In the genomic region with DNA sequence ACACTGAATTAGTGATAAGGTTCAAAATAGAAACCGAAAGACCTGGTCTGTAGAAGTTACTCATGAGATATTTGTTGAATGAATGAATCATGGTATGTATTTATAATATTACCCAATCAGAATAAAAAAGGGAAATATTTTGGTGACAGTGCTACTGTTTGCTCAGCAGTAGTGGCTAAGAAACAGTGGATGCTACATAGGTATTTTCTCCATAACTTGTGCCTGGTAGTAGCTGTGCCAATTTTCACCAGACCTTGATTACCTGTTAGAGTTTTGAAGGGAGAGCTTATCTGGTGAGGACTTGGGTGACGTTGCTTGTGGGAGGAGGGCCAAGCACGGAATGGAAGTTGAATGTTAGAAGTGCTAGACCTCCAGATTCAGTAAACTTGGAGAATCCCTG, we compare ENCODE assay signal across 16 cellular contexts. TPM values are rescaled to one million over a fixed set of nuclear protein-coding genes. Genes with fewer than 3 reads are reported as not detected.
A peak's percentile ranks its signal among the peaks of the same experiment; 100 is the strongest.
DNase-seq lines count a peak whose midpoint lies in the region; ATAC-seq and TF ChIP-seq lines count a peak whose summit lies in the region.
"Had no signal": no experiment of that assay in that cellular context is flagged by ENCODE, and none has a peak within 500 bp of the region (broad histone marks: within the 10 kb centered on the region; RNA-seq: fewer than 3 reads in every experiment).

No MANE protein-coding gene starts in this region.

- intact Hi-C loops in right cardiac atrium (cut with DNase I), result no loop called here
- intact Hi-C loops in left lung (cut with DNase I), result no loop called here

- H3K9me3 ChIP-seq in right atrium auricular region (no peaks in the 10 kb centered on the region), right cardiac atrium (ENCODE audit: control insufficient read depth, low read length) (no peaks in the 10 kb centered on the region), adipocyte (ENCODE audit: control insufficient read depth, low read length) (no peaks in the 10 kb centered on the region), left lung (no peaks in the 10 kb centered on the region), hepatocyte (ENCODE audit: low read depth) (no peaks in the 10 kb centered on the region)
- H3K9me3 ChIP-seq: colonic mucosa, prostate gland, testis had no signal

- TF ChIP-seq CTCF in right atrium auricular region (IDR thresholded peaks at IDR 0.05) (no peak), left lung (IDR thresholded peaks at IDR 0.05) (no peak), hepatocyte (IDR thresholded peaks at IDR 0.05; ENCODE audit: poor library complexity) (no peak)

- peaks cover 17% of the 10 kb centered on the region for H4K20me1 ChIP-seq in hepatocyte (ENCODE audit: insufficient read depth, poor library complexity, severe bottlenecking)

- H3K79me2 ChIP-seq in hepatocyte, result peaks cover 77% of the 10 kb centered on the region

- no peak for ATAC-seq in right cardiac atrium
- ATAC-seq in left lung, result peak; percentile 54
- ATAC-seq in HG02678 (IDR thresholded peaks at IDR 0.05; ENCODE audit: unreplicated experiment), result no peak
- no peak for ATAC-seq in HG03039 (IDR thresholded peaks at IDR 0.05; ENCODE audit: unreplicated experiment)

- H2AFZ ChIP-seq in hepatocyte, result no peak overlapping the region

- no peak overlapping the region for H3K9ac ChIP-seq in adipocyte (ENCODE audit: low read length)

- peaks cover 0 to 95% of the 10 kb centered on the region in 2 donors for H3K4me1 ChIP-seq in right atrium auricular region
- peaks cover 33% of the 10 kb centered on the region for H3K4me1 ChIP-seq in right cardiac atrium (ENCODE audit: control insufficient read depth, insufficient read depth, low read length)
- H3K4me1 ChIP-seq in adipocyte (ENCODE audit: control insufficient read depth, insufficient read depth, low read length), result peaks cover 33% of the 10 kb centered on the region
- peaks cover 23 to 72% of the 10 kb centered on the region in 2 donors for H3K4me1 ChIP-seq in left lung
- peaks cover 14% of the 10 kb centered on the region for H3K4me1 ChIP-seq in hepatocyte (ENCODE audit: insufficient read depth)
- H3K4me1 ChIP-seq: colonic mucosa had no signal

- no peak overlapping the region for H3K4me3 ChIP-seq in right atrium auricular region
- H3K4me3 ChIP-seq in right cardiac atrium (ENCODE audit: low read length), result no peak overlapping the region
- no peak overlapping the region for H3K4me3 ChIP-seq in adipocyte (ENCODE audit: low read length)
- no peak overlapping the region for H3K4me3 ChIP-seq in left lung
- H3K4me3 ChIP-seq in hepatocyte, result no peak overlapping the region
- H3K4me3 ChIP-seq: colonic mucosa, prostate gland, testis had no signal

- H3K36me3 ChIP-seq in right atrium auricular region (no peaks in the 10 kb centered on the region), adipocyte (ENCODE audit: control insufficient read depth, insufficient read depth, low read length, severe bottlenecking) (no peaks in the 10 kb centered on the region), left lung (peaks cover 0 to 20% of the 10 kb centered on the region in 2 donors), hepatocyte (replicated peaks; ENCODE audit: insufficient read depth, low read depth) (no peaks in the 10 kb centered on the region)
- H3K36me3 ChIP-seq: colonic mucosa, prostate gland had no signal

- DNase-seq in right atrium auricular region (ENCODE audit: low spot score) (no peak), right cardiac atrium (no peak), adipocyte (ENCODE audit: low read depth) (peak; percentile 59), left lung (no peak), NCI-H1417 (lab: John Stamatoyannopoulos, UW) (no peak), hepatocyte (ENCODE audit: low spot score) (no peak)
- DNase-seq: activated CD4-positive, alpha-beta T cell treated with anti-CD3 and anti-CD28 coated beads for 48 hours; activated gamma-delta T cell; colonic mucosa; GF-D8; NCI-H1105; NCI-H82; testis had no signal

- H3K27me3 ChIP-seq in right atrium auricular region (no peaks in the 10 kb centered on the region), right cardiac atrium (ENCODE audit: control insufficient read depth, insufficient read depth) (no peaks in the 10 kb centered on the region), adipocyte (replicated peaks; ENCODE audit: control insufficient read depth, insufficient read depth, low read length) (no peaks in the 10 kb centered on the region), left lung (no peaks in the 10 kb centered on the region), hepatocyte (no peaks in the 10 kb centered on the region)
- H3K27me3 ChIP-seq: colonic mucosa, testis had no signal

- H3K4me2 ChIP-seq in hepatocyte, result no peak overlapping the region

- H3K27ac ChIP-seq in right atrium auricular region (peak overlapping the region; percentile 81 to 90), right cardiac atrium (ENCODE audit: low read length) (no peak overlapping the region), left lung (no peak overlapping the region), hepatocyte (no peak overlapping the region)
- H3K27ac ChIP-seq: colonic mucosa, prostate gland, testis had no signal

- WGBS in right cardiac atrium, result 67% methylated on average over 3 of the region's 3 CpGs
- 87% methylated on average over 3 of the region's 3 CpGs for WGBS in hepatocyte (ENCODE audit: low lambda C conversion rate, missing lambda C conversion rate)

- H3K9me2 ChIP-seq in hepatocyte (replicated peaks; ENCODE audit: insufficient read depth), result no peaks in the 10 kb centered on the region

RNA-seq across cellular contexts. Expression of gene LIMD1, which starts 14.3 kb away (rescaled TPM):
- total RNA-seq in right atrium auricular region (10 to 100 TPM; 15.8 to 19.4 TPM), right cardiac atrium (10 to 100 TPM; 18.6 to 25.4 (median 22.2) TPM), left lung (100 to 1,000 TPM in 1 of 2 donors, 10 to 100 TPM in 1; 68.0 to 104 TPM), hepatocyte (12.1 and 12.5 TPM in 2 replicates)
- polyA plus RNA-seq in right cardiac atrium (8.7 TPM), hepatocyte (6.7 and 7.3 TPM in 2 replicates)

Comparison
In these comparisons a context has a peak if more than half of its experiments do, and no peak if none do; other contexts are left out.
1. H3K27ac ChIP-seq: peak in right atrium auricular region (2 of 2); none in right cardiac atrium (single experiment), left lung (0 of 2) and hepatocyte (single experiment).